Comparison of ENCODE assay signal across 10 cellular contexts in genomic region chr1:10170362-10170665, GRCh38. TPM values are rescaled to one million over a fixed set of nuclear protein-coding genes. Genes with fewer than 3 reads are reported as not detected.
DNase-seq lines count a peak whose midpoint lies in the region; ATAC-seq and TF ChIP-seq lines count a peak whose summit lies in the region.
"Had no signal": no experiment of that assay in that cellular context is flagged by ENCODE, and none has a peak within 500 bp of the region (broad histone marks: within the 10 kb centered on the region; RNA-seq: fewer than 3 reads in every experiment).

No MANE protein-coding gene starts in this region.

- H3K36me3 ChIP-seq in mammary epithelial cell (ENCODE audit: insufficient read depth, low read length) (peaks cover 6% of the 10 kb centered on the region), breast epithelium (peaks cover 4% of the 10 kb centered on the region)

- H3K36me3 Mint-ChIP-seq in activated naive CD4-positive, alpha-beta T cell treated with anti-CD3 and anti-CD28 coated beads, Interleukin-2, amount 50 U/mL, for 24 hours = peaks cover 34% of the 10 kb centered on the region
- peaks cover 80% of the 10 kb centered on the region for H3K36me3 Mint-ChIP-seq in stimulated activated memory B cell treated with anti-CD40 and anti-IgM and Interleukin-4, amounts not matched to agents 10 μg/mL and 1 μg/mL and 100 μg/mL, for 72 hours

- H3K4me1 ChIP-seq in mammary epithelial cell (ENCODE audit: insufficient read depth, low read length) (no peaks in the 10 kb centered on the region), breast epithelium (no peaks in the 10 kb centered on the region)

- no peaks in the 10 kb centered on the region for H3K9me3 Mint-ChIP-seq in activated naive CD4-positive, alpha-beta T cell treated with anti-CD3 and anti-CD28 coated beads, Interleukin-2, amount 50 U/mL, for 24 hours
- H3K9me3 Mint-ChIP-seq in stimulated activated memory B cell treated with anti-CD40 and anti-IgM and Interleukin-4, amounts not matched to agents 10 μg/mL and 1 μg/mL and 100 μg/mL, for 72 hours = no peaks in the 10 kb centered on the region

- intact Hi-C loops in mammary epithelial cell (cut with micrococcal nuclease) (no loop called here), breast epithelium (cut with DNase I; ENCODE audit: low total_unique reads) (no loop called here)

- H3K9me3 ChIP-seq in mammary epithelial cell (replicated peaks; ENCODE audit: insufficient read depth, low read length) = no peaks in the 10 kb centered on the region
- H3K9me3 ChIP-seq in breast epithelium = no peaks in the 10 kb centered on the region

- no peaks in the 10 kb centered on the region for H3K79me2 ChIP-seq in mammary epithelial cell (ENCODE audit: insufficient read depth, low read length)

- dilution Hi-C loops in mammary epithelial cell (cut with HindIII; ENCODE audit: low sequenced_read_pairs) = no loop called here

- no peak overlapping the region for H3K4me2 ChIP-seq in mammary epithelial cell (ENCODE audit: insufficient read depth, low read depth, low read length)

- CTCF ChIA-PET in mammary epithelial cell (lab: Charles Lee; ENCODE audit: low non-redundant PET) = no interaction called here

- H3K9ac ChIP-seq in mammary epithelial cell (ENCODE audit: insufficient read depth, low read length) = no peak overlapping the region

- H2AFZ ChIP-seq in mammary epithelial cell (ENCODE audit: low read depth, low read length) = no peak overlapping the region

- H3K27ac ChIP-seq in mammary epithelial cell (ENCODE audit: insufficient read depth, low read depth, low read length) (no peak overlapping the region), breast epithelium (no peak overlapping the region)
- H3K27ac ChIP-seq: WERI-Rb-1 had no signal

- 65% methylated on average over 2 of the region's 2 CpGs for WGBS in mammary epithelial cell (ENCODE audit: low coverage, missing lambda C conversion rate)

- H3K27ac Mint-ChIP-seq in activated naive CD4-positive, alpha-beta T cell treated with anti-CD3 and anti-CD28 coated beads, Interleukin-2, amount 50 U/mL, for 24 hours = peak overlapping the region; percentile 94
- H3K27ac Mint-ChIP-seq in stimulated activated memory B cell treated with anti-CD40 and anti-IgM and Interleukin-4, amounts not matched to agents 10 μg/mL and 1 μg/mL and 100 μg/mL, for 72 hours = peak overlapping the region; percentile 75
- H3K27ac Mint-ChIP-seq: B cell had no signal

- DNase-seq in mammary epithelial cell (peak; percentile 65), breast epithelium (ENCODE audit: low spot score in 2 of 2) (no peak), HPDE6-E6E7 (ENCODE audit: extremely low spot score) (no peak), OCI-M1 (lab: John Stamatoyannopoulos, UW) (no peak)
- DNase-seq: WERI-Rb-1 had no signal

- no peaks in the 10 kb centered on the region for H3K27me3 ChIP-seq in mammary epithelial cell (ENCODE audit: insufficient read depth, low read length)
- no peaks in the 10 kb centered on the region for H3K27me3 ChIP-seq in breast epithelium

- no peaks in the 10 kb centered on the region for H3K27me3 Mint-ChIP-seq in activated naive CD4-positive, alpha-beta T cell treated with anti-CD3 and anti-CD28 coated beads, Interleukin-2, amount 50 U/mL, for 24 hours
- H3K27me3 Mint-ChIP-seq in stimulated activated memory B cell treated with anti-CD40 and anti-IgM and Interleukin-4, amounts not matched to agents 10 μg/mL and 1 μg/mL and 100 μg/mL, for 72 hours = no peaks in the 10 kb centered on the region
- H3K27me3 Mint-ChIP-seq: B cell had no signal

- TF ChIP-seq CTCF in mammary epithelial cell (conservative IDR thresholded peaks at IDR 0.05 in 1 of 2, IDR thresholded peaks at IDR 0.05 in 1 of 2; ENCODE audit: extremely low read depth in 1 of 2, insufficient read depth in 1 of 2, low read depth in 1 of 2, low read length in 2 of 2) (no peak), breast epithelium (IDR thresholded peaks at IDR 0.05) (no peak)

- no peak for TF ChIP-seq POLR2A in breast epithelium (IDR thresholded peaks at IDR 0.05)

- peak overlapping the region; percentile 73 for H3K4me3 Mint-ChIP-seq in activated naive CD4-positive, alpha-beta T cell treated with anti-CD3 and anti-CD28 coated beads, Interleukin-2, amount 50 U/mL, for 24 hours
- no peak overlapping the region for H3K4me3 Mint-ChIP-seq in stimulated activated memory B cell treated with anti-CD40 and anti-IgM and Interleukin-4, amounts not matched to agents 10 μg/mL and 1 μg/mL and 100 μg/mL, for 72 hours
- H3K4me3 Mint-ChIP-seq: B cell had no signal

- BruUV-seq in mammary epithelial cell (replicated peaks; lab: Mats Ljungman, UMichigan) = no TSS peak

- ATAC-seq in HG03442 (IDR thresholded peaks at IDR 0.05; ENCODE audit: unreplicated experiment) (peak; percentile 60), GM21526 (IDR thresholded peaks at IDR 0.05; ENCODE audit: low FRiP score, unreplicated experiment) (no peak)
- ATAC-seq in stimulated activated memory B cell treated with anti-CD40 and anti-IgM and Interleukin-4, amounts not matched to agents 10 μg/mL and 1 μg/mL and 100 μg/mL, for 72 hours = peak; percentile 83

- H3K4me3 ChIP-seq in mammary epithelial cell (replicated peaks in 1 of 3; ENCODE audit: insufficient read depth in 1 of 3, low read depth in 2 of 3, low read length in 3 of 3) = no peak overlapping the region
- H3K4me3 ChIP-seq in breast epithelium = no peak overlapping the region

- peaks cover 19% of the 10 kb centered on the region for H3K4me1 Mint-ChIP-seq in activated naive CD4-positive, alpha-beta T cell treated with anti-CD3 and anti-CD28 coated beads, Interleukin-2, amount 50 U/mL, for 24 hours
- peaks cover 13% of the 10 kb centered on the region for H3K4me1 Mint-ChIP-seq in stimulated activated memory B cell treated with anti-CD40 and anti-IgM and Interleukin-4, amounts not matched to agents 10 μg/mL and 1 μg/mL and 100 μg/mL, for 72 hours

- in situ Hi-C loops in mammary epithelial cell (cut with MboI; ENCODE audit: low sequenced_read_pairs in 2 of 2) = no loop called here

- no peaks in the 10 kb centered on the region for H4K20me1 ChIP-seq in mammary epithelial cell (ENCODE audit: insufficient read depth, low read length)

RNA-seq across cellular contexts. Expression of gene KIF1B, which starts 40.1 kb away (rescaled TPM):
- total RNA-seq in mammary epithelial cell (10 to 100 TPM; 24.7 to 36.2 TPM), breast epithelium (10 to 100 TPM; 42.6 to 45.7 (median 43.5) TPM)
- polyA plus RNA-seq in mammary epithelial cell = 13.3 TPM
- polyA minus RNA-seq in mammary epithelial cell = 36.9 TPM
